8 cellular contexts compared by ENCODE assay signal in genomic region chr4:8427262-8427661, GRCh38. TPM values are rescaled to one million over a fixed set of nuclear protein-coding genes. Genes with fewer than 3 reads are reported as not detected.
DNase-seq lines count a peak whose midpoint lies in the region; ATAC-seq, FAIRE-seq and TF ChIP-seq lines count a peak whose summit lies in the region.

No MANE protein-coding gene starts in this region.

- H3K9me3 ChIP-seq in adipocyte (ENCODE audit: control insufficient read depth, low read length), result no peaks in the 10 kb centered on the region
- no peaks in the 10 kb centered on the region for H3K9me3 ChIP-seq in lung (ENCODE audit: control insufficient read depth in 2 of 2, insufficient read depth in 1 of 2, low read length in 1 of 2)
- no peaks in the 10 kb centered on the region for H3K9me3 ChIP-seq in upper lobe of left lung

- TF ChIP-seq POLR2A in upper lobe of left lung (IDR thresholded peaks at IDR 0.05) (no peak), GM18505 (IDR thresholded peaks at IDR 0.05; ENCODE audit: borderline replicate concordance, extremely low read depth, insufficient read depth, insufficient read length) (no peak)

- FAIRE-seq in GM19239 (lab: Jason Lieb, UNC), result no peak

- no peak overlapping the region for H3K27ac Mint-ChIP-seq in activated naive CD4-positive, alpha-beta T cell treated with anti-CD3 and anti-CD28 coated beads, Interleukin-2, amount 10 ng/mL, durations not matched to agents 7 days and 5 days

- CTCF ChIA-PET in activated naive CD4-positive, alpha-beta T cell treated with anti-CD3 and anti-CD28 coated beads, Interleukin-2, amount 10 ng/mL, durations not matched to agents 7 days and 5 days (lab: Charles Lee), result interaction anchor here (1.2 to 1.8 kb wide), 2 partner anchors 24 to 160 kb away, joined by 5 read pairs; no protein-coding TSS in a partner anchor

- WGBS in lung, 2 donors, result 81 to 87% methylated on average over 17 of the region's 17 CpGs
- 83 to 85% methylated on average over 17 of the region's 17 CpGs for WGBS in upper lobe of left lung, 2 donors

- H3K4me3 ChIP-seq in adipocyte (ENCODE audit: low read length) (peak overlapping the region; percentile 89), lung (peak overlapping the region; percentile 81), upper lobe of left lung (peak overlapping the region in 3 of 4 donors; percentile 84 to 95 (median 91))

- peaks cover 7% of the 10 kb centered on the region for H3K27me3 Mint-ChIP-seq in activated naive CD4-positive, alpha-beta T cell treated with anti-CD3 and anti-CD28 coated beads, Interleukin-2, amount 10 ng/mL, durations not matched to agents 7 days and 5 days

- H3K9ac ChIP-seq in adipocyte (ENCODE audit: low read length), result peak overlapping the region; percentile 90

- H3K9me3 Mint-ChIP-seq in activated naive CD4-positive, alpha-beta T cell treated with anti-CD3 and anti-CD28 coated beads, Interleukin-2, amount 10 ng/mL, durations not matched to agents 7 days and 5 days, result no peaks in the 10 kb centered on the region

- H3K27me3 ChIP-seq in adipocyte (replicated peaks; ENCODE audit: control insufficient read depth, insufficient read depth, low read length), result no peaks in the 10 kb centered on the region
- no peaks in the 10 kb centered on the region for H3K27me3 ChIP-seq in lung (ENCODE audit: control insufficient read depth, insufficient read depth)
- no peaks in the 10 kb centered on the region for H3K27me3 ChIP-seq in upper lobe of left lung

- no peak for DNase-seq in activated naive CD4-positive, alpha-beta T cell treated with anti-CD3 and anti-CD28 coated beads, Interleukin-2, amount 10 ng/mL, durations not matched to agents 7 days and 5 days
- no peak for DNase-seq in activated naive CD4-positive, alpha-beta T cell treated with anti-CD3 and anti-CD28 coated beads, Interleukin-2, amount 50 U/mL, for 16 hours
- DNase-seq in adipocyte (ENCODE audit: low read depth) (no peak), lung (ENCODE audit: low spot score) (no peak), upper lobe of left lung (peak in 1 of 2 donors; percentile 54), GM19239 (ENCODE audit: insufficient read length, low spot score) (no peak)
- DNase-seq in stimulated activated CD4-positive, alpha-beta T cell treated with anti-CD3 and anti-CD28 coated beads, Interleukin-4, amount 100 ng/mL, for 1 hour, result no peak

- peak overlapping the region in 1 of 2 donors; percentile 80 for H3K27ac ChIP-seq in lung (ENCODE audit: low read depth in 1 of 2, low read length in 1 of 2)
- H3K27ac ChIP-seq in upper lobe of left lung, result no peak overlapping the region

- no peaks in the 10 kb centered on the region for H3K36me3 Mint-ChIP-seq in activated naive CD4-positive, alpha-beta T cell treated with anti-CD3 and anti-CD28 coated beads, Interleukin-2, amount 10 ng/mL, durations not matched to agents 7 days and 5 days

- H3K4me1 Mint-ChIP-seq in activated naive CD4-positive, alpha-beta T cell treated with anti-CD3 and anti-CD28 coated beads, Interleukin-2, amount 10 ng/mL, durations not matched to agents 7 days and 5 days, result peaks cover 20% of the 10 kb centered on the region

- no peak for TF ChIP-seq EP300 in upper lobe of left lung (IDR thresholded peaks at IDR 0.05)

- peaks cover 16% of the 10 kb centered on the region for H3K4me1 ChIP-seq in adipocyte (ENCODE audit: control insufficient read depth, insufficient read depth, low read length)
- H3K4me1 ChIP-seq in lung (ENCODE audit: control insufficient read depth in 2 of 2, insufficient read depth in 2 of 2, low read length in 2 of 2), result peaks cover 4 to 14% of the 10 kb centered on the region in 2 donors
- peaks cover 15 to 30% (median 20%) of the 10 kb centered on the region in 4 donors for H3K4me1 ChIP-seq in upper lobe of left lung

- no peaks in the 10 kb centered on the region for H3K36me3 ChIP-seq in adipocyte (ENCODE audit: control insufficient read depth, insufficient read depth, low read length, severe bottlenecking)
- H3K36me3 ChIP-seq in lung (ENCODE audit: control insufficient read depth in 2 of 2, insufficient read depth in 2 of 2, low read length in 2 of 2), result no peaks in the 10 kb centered on the region
- H3K36me3 ChIP-seq in upper lobe of left lung, result no peaks in the 10 kb centered on the region

- TF ChIP-seq CTCF in lung (IDR thresholded peaks at IDR 0.05; ENCODE audit: control extremely low read depth, extremely low read depth) (no peak), upper lobe of left lung (IDR thresholded peaks at IDR 0.05) (no peak)

- ATAC-seq in lung (ENCODE audit: insufficient read depth, low FRiP score) (no peak), upper lobe of left lung (ENCODE audit: low FRiP score in 2 of 2) (no peak), GM18505 (IDR thresholded peaks at IDR 0.05; ENCODE audit: unreplicated experiment) (no peak)

- H3K4me3 Mint-ChIP-seq in activated naive CD4-positive, alpha-beta T cell treated with anti-CD3 and anti-CD28 coated beads, Interleukin-2, amount 10 ng/mL, durations not matched to agents 7 days and 5 days, result peak overlapping the region; percentile 96

RNA-seq across cellular contexts. Expression of gene ACOX3, which starts 13.3 kb away (rescaled TPM):
- 10 to 100 TPM; 26.9 to 32.2 TPM for total RNA-seq in lung
- polyA plus RNA-seq in lung, result 10 to 100 TPM; 15.6 to 16.1 TPM
- 10 to 100 TPM; 23.7 to 56.6 (median 31.8) TPM for total RNA-seq in upper lobe of left lung

RNA-seq across cellular contexts. Expression of gene TRMT44, which starts 13.3 kb away (rescaled TPM):
- total RNA-seq in lung (10 to 100 TPM; 22.6 to 24.8 TPM), upper lobe of left lung (10 to 100 TPM; 22.8 to 81.7 (median 30.2) TPM)
- 1 to 10 TPM; 7.3 to 7.4 TPM for polyA plus RNA-seq in lung
